ENCODE assay signal across 2 cellular contexts in the genomic region with DNA sequence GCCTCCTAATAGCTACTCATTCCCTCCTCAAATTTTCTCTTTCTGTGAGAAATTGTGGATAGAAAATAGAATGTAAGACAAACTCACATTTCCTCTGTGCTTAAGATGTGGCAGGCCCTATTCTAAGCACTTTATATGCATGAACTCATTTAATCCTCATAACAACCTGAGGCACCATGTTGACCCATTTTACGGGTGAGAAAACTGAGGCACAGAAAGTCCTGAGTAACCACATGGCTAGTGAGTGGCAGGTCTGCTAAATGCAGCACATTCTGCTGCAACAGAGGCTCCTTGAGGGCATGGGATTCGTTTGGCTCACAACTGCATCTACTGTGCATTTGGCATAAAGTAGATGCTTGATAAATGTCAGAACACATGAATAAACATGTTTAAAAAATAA.
TF ChIP-seq lines count a peak whose summit lies in the region.

No MANE protein-coding gene starts in this region.

TF ChIP-seq in endothelial cell of umbilical vein, 7 proteins besides CTCF, POLR2A, EP300 and RAD21 (continued from another document):
- TF ChIP-seq, protein P1, sequence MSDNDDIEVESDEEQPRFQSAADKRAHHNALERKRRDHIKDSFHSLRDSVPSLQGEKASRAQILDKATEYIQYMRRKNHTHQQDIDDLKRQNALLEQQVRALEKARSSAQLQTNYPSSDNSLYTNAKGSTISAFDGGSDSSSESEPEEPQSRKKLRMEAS (IDR thresholded peaks at IDR 0.05; ENCODE audit: insufficient read depth, insufficient read length): no peak
- TF ChIP-seq GATA2 (IDR thresholded peaks at IDR 0.05; ENCODE audit: insufficient read depth, insufficient read length, low read depth, low read length) (no peak), JUN (IDR thresholded peaks at IDR 0.05; ENCODE audit: borderline replicate concordance, insufficient read depth, insufficient read length, low read depth) (no peak)

TF ChIP-seq in SK-N-SH treated with all-trans-retinoic acid at 6 μM for 48 hours, 23 proteins besides CTCF, POLR2A, EP300 and RAD21:
- TF ChIP-seq, protein P2, sequence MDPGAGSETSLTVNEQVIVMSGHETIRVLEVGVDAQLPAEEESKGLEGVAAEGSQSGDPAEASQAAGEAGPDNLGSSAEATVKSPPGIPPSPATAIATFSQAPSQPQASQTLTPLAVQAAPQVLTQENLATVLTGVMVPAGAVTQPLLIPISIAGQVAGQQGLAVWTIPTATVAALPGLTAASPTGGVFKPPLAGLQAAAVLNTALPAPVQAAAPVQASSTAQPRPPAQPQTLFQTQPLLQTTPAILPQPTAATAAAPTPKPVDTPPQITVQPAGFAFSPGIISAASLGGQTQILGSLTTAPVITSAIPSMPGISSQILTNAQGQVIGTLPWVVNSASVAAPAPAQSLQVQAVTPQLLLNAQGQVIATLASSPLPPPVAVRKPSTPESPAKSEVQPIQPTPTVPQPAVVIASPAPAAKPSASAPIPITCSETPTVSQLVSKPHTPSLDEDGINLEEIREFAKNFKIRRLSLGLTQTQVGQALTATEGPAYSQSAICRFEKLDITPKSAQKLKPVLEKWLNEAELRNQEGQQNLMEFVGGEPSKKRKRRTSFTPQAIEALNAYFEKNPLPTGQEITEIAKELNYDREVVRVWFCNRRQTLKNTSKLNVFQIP (CRISPR knock-in tag; IDR thresholded peaks at IDR 0.05; ENCODE audit: borderline replicate concordance, low read depth): no peak
- no peak for TF ChIP-seq RARB (CRISPR knock-in tag; IDR thresholded peaks at IDR 0.05)
- TF ChIP-seq ZFP3 (CRISPR knock-in tag; IDR thresholded peaks at IDR 0.05): no peak
- no peak for TF ChIP-seq ZC3H10 (CRISPR knock-in tag; IDR thresholded peaks at IDR 0.05)
- no peak for TF ChIP-seq OSR1 (CRISPR knock-in tag; IDR thresholded peaks at IDR 0.05)
- no peak for TF ChIP-seq ZNF70 (CRISPR knock-in tag; IDR thresholded peaks at IDR 0.05)
- no peak for TF ChIP-seq ZFP30 (CRISPR knock-in tag; IDR thresholded peaks at IDR 0.05)
- no peak for TF ChIP-seq TOX (CRISPR knock-in tag; IDR thresholded peaks at IDR 0.05; ENCODE audit: borderline replicate concordance)
- no peak for TF ChIP-seq BACH2 (CRISPR knock-in tag; IDR thresholded peaks at IDR 0.05; ENCODE audit: borderline replicate concordance)
- no peak for TF ChIP-seq ARNTL (CRISPR knock-in tag; IDR thresholded peaks at IDR 0.05; ENCODE audit: borderline replicate concordance, low read depth)
- no peak for TF ChIP-seq TCF4 (CRISPR knock-in tag; IDR thresholded peaks at IDR 0.05; ENCODE audit: borderline replicate concordance)
- TF ChIP-seq, protein P3, sequence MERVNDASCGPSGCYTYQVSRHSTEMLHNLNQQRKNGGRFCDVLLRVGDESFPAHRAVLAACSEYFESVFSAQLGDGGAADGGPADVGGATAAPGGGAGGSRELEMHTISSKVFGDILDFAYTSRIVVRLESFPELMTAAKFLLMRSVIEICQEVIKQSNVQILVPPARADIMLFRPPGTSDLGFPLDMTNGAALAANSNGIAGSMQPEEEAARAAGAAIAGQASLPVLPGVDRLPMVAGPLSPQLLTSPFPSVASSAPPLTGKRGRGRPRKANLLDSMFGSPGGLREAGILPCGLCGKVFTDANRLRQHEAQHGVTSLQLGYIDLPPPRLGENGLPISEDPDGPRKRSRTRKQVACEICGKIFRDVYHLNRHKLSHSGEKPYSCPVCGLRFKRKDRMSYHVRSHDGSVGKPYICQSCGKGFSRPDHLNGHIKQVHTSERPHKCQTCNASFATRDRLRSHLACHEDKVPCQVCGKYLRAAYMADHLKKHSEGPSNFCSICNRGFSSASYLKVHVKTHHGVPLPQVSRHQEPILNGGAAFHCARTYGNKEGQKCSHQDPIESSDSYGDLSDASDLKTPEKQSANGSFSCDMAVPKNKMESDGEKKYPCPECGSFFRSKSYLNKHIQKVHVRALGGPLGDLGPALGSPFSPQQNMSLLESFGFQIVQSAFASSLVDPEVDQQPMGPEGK (CRISPR knock-in tag; IDR thresholded peaks at IDR 0.05; ENCODE audit: borderline replicate concordance): no peak
- TF ChIP-seq, protein P4, sequence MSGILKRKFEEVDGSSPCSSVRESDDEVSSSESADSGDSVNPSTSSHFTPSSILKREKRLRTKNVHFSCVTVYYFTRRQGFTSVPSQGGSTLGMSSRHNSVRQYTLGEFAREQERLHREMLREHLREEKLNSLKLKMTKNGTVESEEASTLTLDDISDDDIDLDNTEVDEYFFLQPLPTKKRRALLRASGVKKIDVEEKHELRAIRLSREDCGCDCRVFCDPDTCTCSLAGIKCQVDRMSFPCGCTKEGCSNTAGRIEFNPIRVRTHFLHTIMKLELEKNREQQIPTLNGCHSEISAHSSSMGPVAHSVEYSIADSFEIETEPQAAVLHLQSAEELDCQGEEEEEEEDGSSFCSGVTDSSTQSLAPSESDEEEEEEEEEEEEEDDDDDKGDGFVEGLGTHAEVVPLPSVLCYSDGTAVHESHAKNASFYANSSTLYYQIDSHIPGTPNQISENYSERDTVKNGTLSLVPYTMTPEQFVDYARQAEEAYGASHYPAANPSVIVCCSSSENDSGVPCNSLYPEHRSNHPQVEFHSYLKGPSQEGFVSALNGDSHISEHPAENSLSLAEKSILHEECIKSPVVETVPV (CRISPR knock-in tag; IDR thresholded peaks at IDR 0.05): no peak
- TF ChIP-seq ISL1 (CRISPR knock-in tag; IDR thresholded peaks at IDR 0.05): no peak
- TF ChIP-seq SNAI2 (CRISPR knock-in tag; IDR thresholded peaks at IDR 0.05): no peak
- no peak for TF ChIP-seq ESRRG (CRISPR knock-in tag; IDR thresholded peaks at IDR 0.05)
